Comparison of ENCODE assay signal across 8 cellular contexts in the genomic region with DNA sequence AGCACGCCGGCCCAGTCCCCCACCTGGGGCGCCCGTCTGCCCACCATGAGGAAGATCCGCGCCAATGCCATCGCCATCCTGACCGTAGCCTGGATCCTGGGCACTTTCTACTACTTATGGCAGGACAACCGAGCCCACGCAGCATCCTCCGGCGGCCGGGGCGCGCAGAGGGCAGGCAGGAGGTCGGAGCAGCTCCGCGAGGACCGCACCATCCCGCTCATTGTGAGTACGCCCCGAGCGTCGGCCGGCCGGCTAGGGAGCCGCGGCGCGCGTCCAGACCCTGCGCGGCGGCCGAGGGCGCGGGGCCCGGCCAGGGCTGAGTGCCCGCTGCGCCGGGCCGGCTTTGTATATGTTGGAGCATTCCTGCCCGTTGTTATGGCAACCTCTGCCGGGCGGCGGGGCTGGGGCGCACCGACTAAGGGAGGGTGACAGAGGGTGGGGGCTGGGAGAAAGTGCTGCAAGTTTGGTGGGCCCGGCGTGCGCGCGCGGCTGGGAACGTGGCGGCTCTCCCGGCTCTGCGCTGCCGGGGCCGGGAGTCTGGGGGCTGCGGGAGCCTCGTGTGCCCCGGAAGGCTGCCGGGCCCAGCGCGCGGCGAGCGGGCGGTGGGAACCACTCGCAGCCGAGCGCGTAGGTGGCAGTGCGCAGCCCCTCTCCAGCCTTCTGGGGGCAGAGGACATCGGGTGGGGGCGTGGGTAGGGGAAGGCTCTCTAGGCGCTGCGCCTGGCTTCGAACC. TPM values are rescaled to one million over a fixed set of nuclear protein-coding genes. Genes with fewer than 3 reads are reported as not detected.
A peak's percentile ranks its signal among the peaks of the same experiment; 100 is the strongest.
DNase-seq lines count a peak whose midpoint lies in the region; ATAC-seq and TF ChIP-seq lines count a peak whose summit lies in the region.

No MANE protein-coding gene starts in this region.

- H3K27ac Mint-ChIP-seq in activated naive CD4-positive, alpha-beta T cell treated with anti-CD3 and anti-CD28 coated beads for 36 hours, result no peak overlapping the region
- H3K27ac Mint-ChIP-seq in activated CD8-positive, alpha-beta T cell treated with anti-CD3 and anti-CD28 coated beads for 36 hours, result no peak overlapping the region

- H3K36me3 Mint-ChIP-seq in activated naive CD4-positive, alpha-beta T cell treated with anti-CD3 and anti-CD28 coated beads for 36 hours (ENCODE audit: low read depth), result no peaks in the 10 kb centered on the region
- H3K36me3 Mint-ChIP-seq in activated CD8-positive, alpha-beta T cell treated with anti-CD3 and anti-CD28 coated beads for 36 hours (ENCODE audit: low read depth), result no peaks in the 10 kb centered on the region

- intact Hi-C loops in activated naive CD4-positive, alpha-beta T cell treated with anti-CD3 and anti-CD28 coated beads for 36 hours (cut with micrococcal nuclease), result loop anchor here (2.0 kb wide), 1 partner anchor 138 kb away; a partner anchor contains a TSS
- intact Hi-C loops in activated CD8-positive, alpha-beta T cell treated with anti-CD3 and anti-CD28 coated beads for 36 hours (cut with micrococcal nuclease), result no loop called here
- intact Hi-C loops in sigmoid colon (cut with DNase I), result no loop called here

- H3K27ac ChIP-seq in right atrium auricular region (peak overlapping the region; percentile 80 to 91), sigmoid colon (peak overlapping the region; percentile 29 to 60 (median 55))

- no peak for TF ChIP-seq EP300 in sigmoid colon (IDR thresholded peaks at IDR 0.05)

- H3K9me3 ChIP-seq in right atrium auricular region (no peaks in the 10 kb centered on the region), sigmoid colon (no peaks in the 10 kb centered on the region)

- CTCF ChIA-PET in activated naive CD4-positive, alpha-beta T cell treated with anti-CD3 and anti-CD28 coated beads for 36 hours (lab: Charles Lee), result interaction anchor here (1.1 to 1.9 kb wide), 3 partner anchors 56 to 204 kb away, joined by 3 to 5 read pairs (median 3); no protein-coding TSS in a partner anchor
- CTCF ChIA-PET in activated CD8-positive, alpha-beta T cell treated with anti-CD3 and anti-CD28 coated beads for 36 hours (lab: Charles Lee), result interaction anchor here (0.6 to 2.2 kb wide), 5 partner anchors 17 to 233 kb away, joined by 3 to 7 read pairs (median 4); no protein-coding TSS in a partner anchor

- peaks cover 51% of the 10 kb centered on the region for H3K27me3 Mint-ChIP-seq in activated naive CD4-positive, alpha-beta T cell treated with anti-CD3 and anti-CD28 coated beads for 36 hours (ENCODE audit: low read depth)
- peaks cover 45% of the 10 kb centered on the region for H3K27me3 Mint-ChIP-seq in activated CD8-positive, alpha-beta T cell treated with anti-CD3 and anti-CD28 coated beads for 36 hours

- TF ChIP-seq POLR2A in sigmoid colon (IDR thresholded peaks at IDR 0.05), result no peak

- TF ChIP-seq CTCF in activated CD8-positive, alpha-beta T cell treated with anti-CD3 and anti-CD28 coated beads for 36 hours (IDR thresholded peaks at IDR 0.05), result no peak
- no peak for TF ChIP-seq CTCF in right atrium auricular region (IDR thresholded peaks at IDR 0.05)
- TF ChIP-seq CTCF in sigmoid colon (IDR thresholded peaks at IDR 0.05), result no peak

- no peaks in the 10 kb centered on the region for H3K36me3 ChIP-seq in right atrium auricular region
- no peaks in the 10 kb centered on the region for H3K36me3 ChIP-seq in sigmoid colon

- 1% methylated on average over 80 of the region's 80 CpGs for WGBS in sigmoid colon, 2 donors

- no peaks in the 10 kb centered on the region for H3K9me3 Mint-ChIP-seq in activated naive CD4-positive, alpha-beta T cell treated with anti-CD3 and anti-CD28 coated beads for 36 hours
- no peaks in the 10 kb centered on the region for H3K9me3 Mint-ChIP-seq in activated CD8-positive, alpha-beta T cell treated with anti-CD3 and anti-CD28 coated beads for 36 hours

- peak overlapping the region; percentile 54 for H3K4me3 Mint-ChIP-seq in activated naive CD4-positive, alpha-beta T cell treated with anti-CD3 and anti-CD28 coated beads for 36 hours
- H3K4me3 Mint-ChIP-seq in activated CD8-positive, alpha-beta T cell treated with anti-CD3 and anti-CD28 coated beads for 36 hours, result peak overlapping the region; percentile 58

- peak; percentile 22 for ATAC-seq in activated CD8-positive, alpha-beta T cell treated with anti-CD3 and anti-CD28 coated beads for 36 hours
- no peak for ATAC-seq in HG02840 (IDR thresholded peaks at IDR 0.05; ENCODE audit: low FRiP score, unreplicated experiment)
- ATAC-seq in HG02759 (IDR thresholded peaks at IDR 0.05; ENCODE audit: unreplicated experiment), result no peak

- peak; percentile 22 for DNase-seq in activated naive CD4-positive, alpha-beta T cell treated with anti-CD3 and anti-CD28 coated beads for 36 hours
- no peak for DNase-seq in activated naive CD4-positive, alpha-beta T cell treated with Interleukin-2 at 50 U/mL for 16 hours
- DNase-seq in activated CD8-positive, alpha-beta T cell treated with anti-CD3 and anti-CD28 coated beads for 36 hours, result peak; percentile 35
- DNase-seq in right atrium auricular region (ENCODE audit: low spot score), result no peak
- DNase-seq in sigmoid colon, result no peak
- DNase-seq in SIG-M5 treated with dmso at 0.1 percent for 504 hours (lab: John Stamatoyannopoulos, UW; ENCODE audit: unreplicated experiment), result no peak

- peaks cover 6% of the 10 kb centered on the region for H3K4me1 Mint-ChIP-seq in activated naive CD4-positive, alpha-beta T cell treated with anti-CD3 and anti-CD28 coated beads for 36 hours (ENCODE audit: low read depth)
- peaks cover 6% of the 10 kb centered on the region for H3K4me1 Mint-ChIP-seq in activated CD8-positive, alpha-beta T cell treated with anti-CD3 and anti-CD28 coated beads for 36 hours (ENCODE audit: low read depth)

- POLR2A ChIA-PET in activated CD8-positive, alpha-beta T cell treated with anti-CD3 and anti-CD28 coated beads for 36 hours (lab: Charles Lee), result no interaction called here

- H3K4me1 ChIP-seq in right atrium auricular region (peaks cover 0 to 57% of the 10 kb centered on the region in 2 donors), sigmoid colon (peaks cover 0 to 29% (median 27%) of the 10 kb centered on the region in 4 donors)

- H3K4me3 ChIP-seq in right atrium auricular region (peak overlapping the region; percentile 64 to 70), sigmoid colon (peak overlapping the region; percentile 42 to 66 (median 56))

- H3K27me3 ChIP-seq in right atrium auricular region (no peaks in the 10 kb centered on the region), sigmoid colon (peaks cover 5 to 42% (median 19%) of the 10 kb centered on the region in 3 donors)

RNA-seq across cellular contexts. Expression of a gene that starts 0.5 kb away (rescaled TPM):
- total RNA-seq in activated naive CD4-positive, alpha-beta T cell treated with anti-CD3 and anti-CD28 coated beads for 36 hours, result under 1 TPM in 1 of 2 experiments, not detected in 1; 0.02 TPM
- total RNA-seq in activated CD8-positive, alpha-beta T cell treated with anti-CD3 and anti-CD28 coated beads for 36 hours, result not detected
- total RNA-seq in right atrium auricular region, result 10 to 100 TPM; 17.9 to 56.8 TPM
- 10 to 100 TPM in 2 of 4 donors, 1 to 10 TPM in 2; 4.3 to 20.5 (median 9.4) TPM for total RNA-seq in sigmoid colon
- 1 to 10 TPM in 2 of 3 donors, not detected in 1; 2.4 to 3.0 TPM for polyA plus RNA-seq in sigmoid colon

Comparison
In these comparisons a context has a peak if more than half of its experiments do, and no peak if none do; other contexts are left out.
1. DNase-seq: peak in activated naive CD4-positive, alpha-beta T cell treated with anti-CD3 and anti-CD28 coated beads for 36 hours (single experiment) and activated CD8-positive, alpha-beta T cell treated with anti-CD3 and anti-CD28 coated beads for 36 hours (single experiment); none in activated naive CD4-positive, alpha-beta T cell treated with Interleukin-2 at 50 U/mL for 16 hours (single experiment), right atrium auricular region (single experiment), sigmoid colon (single experiment) and SIG-M5 treated with dmso at 0.1 percent for 504 hours (single experiment).
2. RNA of a gene that starts 0.5 kb away (total RNA-seq): 17.9 to 56.8 TPM in right atrium auricular region and 4.3 to 20.5 TPM in sigmoid colon; 0.02 TPM in activated naive CD4-positive, alpha-beta T cell treated with anti-CD3 and anti-CD28 coated beads for 36 hours and not detected in activated CD8-positive, alpha-beta T cell treated with anti-CD3 and anti-CD28 coated beads for 36 hours; every median in the first group is over 4 times any median in the second.